ENCODE assay signal across 1 cellular context in the genomic region with DNA sequence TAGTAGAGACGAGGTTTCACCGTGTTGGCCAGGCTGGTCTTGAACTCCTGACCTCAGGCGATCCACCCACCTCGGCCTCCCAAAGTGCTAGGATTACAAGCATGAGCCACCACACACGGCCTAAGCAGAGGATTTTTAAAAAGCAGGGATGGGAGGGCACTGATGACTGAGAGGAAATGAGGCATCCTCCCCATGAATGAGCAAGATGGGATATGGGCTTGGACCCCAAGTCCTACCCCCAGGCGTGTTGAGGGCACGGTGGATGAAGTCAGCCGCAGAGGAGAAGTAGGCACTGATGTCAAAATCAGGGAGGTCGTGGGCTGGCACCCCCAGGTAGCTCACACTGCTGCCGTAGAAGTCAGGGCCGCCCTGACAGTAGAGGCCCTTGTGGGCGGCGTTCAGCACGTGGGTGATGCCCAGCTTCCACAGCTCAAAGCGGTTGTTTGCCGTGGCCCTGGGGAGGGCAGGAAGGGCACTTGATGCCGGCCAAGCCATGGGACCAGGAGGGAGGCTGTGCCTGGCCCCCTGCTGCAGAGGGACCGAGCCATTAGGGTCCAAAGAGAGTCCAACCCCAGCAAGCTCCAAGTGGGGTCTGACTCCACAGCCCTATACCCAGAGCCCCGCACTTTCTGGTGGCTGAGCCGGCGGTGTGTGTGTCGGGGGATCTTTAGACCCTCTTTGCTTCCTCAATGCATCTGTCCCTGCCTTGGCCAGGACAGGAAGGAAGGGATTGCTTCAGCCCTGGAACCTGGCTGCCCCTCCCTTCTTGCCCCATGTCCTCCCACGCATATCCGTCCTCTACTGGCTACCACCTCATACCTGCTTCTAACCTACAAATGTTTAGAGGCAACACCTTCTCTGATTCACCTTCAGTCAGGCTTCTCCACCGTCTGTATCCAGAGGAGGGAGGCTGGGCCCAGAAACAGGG.
A peak's percentile ranks its signal among the peaks of the same experiment; 100 is the strongest.
TF ChIP-seq lines count a peak whose summit lies in the region.

No MANE protein-coding gene starts in this region.

TF ChIP-seq in K562, 482 proteins besides CTCF, POLR2A, EP300 and RAD21 (continued from another document and continues in another):
- TF ChIP-seq NFATC3 (IDR thresholded peaks at IDR 0.05) = no peak
- TF ChIP-seq KDM2B (CRISPR knock-in tag; IDR thresholded peaks at IDR 0.05) = no peak
- no peak for TF ChIP-seq MAFG (tag; conservative IDR thresholded peaks at IDR 0.05)
- 0 out of 2 replicates have a peak, but pooled peaks have one; percentile 80 for TF ChIP-seq ATF6 (CRISPR knock-in tag; IDR thresholded peaks at IDR 0.05)
- no peak for TF ChIP-seq HDAC8 (tag; IDR thresholded peaks at IDR 0.05)
- TF ChIP-seq ZNF197 (CRISPR knock-in tag; IDR thresholded peaks at IDR 0.05; ENCODE audit: low read depth) = no peak
- TF ChIP-seq NRF1 (conservative IDR thresholded peaks at IDR 0.05 in 1 of 2, IDR thresholded peaks at IDR 0.05 in 1 of 2) = peak in 1 of 2 experiments; percentile 19; a peak in 1 of 4 replicates
- no peak for TF ChIP-seq ZNF644 (tag; IDR thresholded peaks at IDR 0.05; ENCODE audit: low read depth)
- no peak for TF ChIP-seq MTA3 (IDR thresholded peaks at IDR 0.05; ENCODE audit: borderline replicate concordance)
- TF ChIP-seq, protein P1, sequence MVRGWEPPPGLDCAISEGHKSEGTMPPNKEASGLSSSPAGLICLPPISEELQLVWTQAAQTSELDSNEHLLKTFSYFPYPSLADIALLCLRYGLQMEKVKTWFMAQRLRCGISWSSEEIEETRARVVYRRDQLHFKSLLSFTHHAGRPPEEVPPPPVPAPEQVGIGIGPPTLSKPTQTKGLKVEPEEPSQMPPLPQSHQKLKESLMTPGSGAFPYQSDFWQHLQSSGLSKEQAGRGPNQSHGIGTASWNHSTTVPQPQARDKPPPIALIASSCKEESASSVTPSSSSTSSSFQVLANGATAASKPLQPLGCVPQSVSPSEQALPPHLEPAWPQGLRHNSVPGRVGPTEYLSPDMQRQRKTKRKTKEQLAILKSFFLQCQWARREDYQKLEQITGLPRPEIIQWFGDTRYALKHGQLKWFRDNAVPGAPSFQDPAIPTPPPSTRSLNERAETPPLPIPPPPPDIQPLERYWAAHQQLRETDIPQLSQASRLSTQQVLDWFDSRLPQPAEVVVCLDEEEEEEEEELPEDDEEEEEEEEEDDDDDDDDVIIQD (CRISPR knock-in tag; IDR thresholded peaks at IDR 0.05) = no peak
- no peak for TF ChIP-seq GABPB2 (CRISPR knock-in tag; conservative IDR thresholded peaks at IDR 0.05)
- peak; percentile 93 for TF ChIP-seq ZEB2 (IDR thresholded peaks at IDR 0.05)
- TF ChIP-seq BRF1 (IDR thresholded peaks at IDR 0.05; ENCODE audit: borderline replicate concordance, extremely low read depth, insufficient read length) = no peak
- no peak for TF ChIP-seq EWSR1 (IDR thresholded peaks at IDR 0.05; ENCODE audit: borderline replicate concordance, low read depth, partially characterized antibody)
- no peak for TF ChIP-seq NCOA1 (IDR thresholded peaks at IDR 0.05; ENCODE audit: low read depth)
- no peak for TF ChIP-seq ZNF280A (IDR thresholded peaks at IDR 0.05; ENCODE audit: low read depth, partially characterized antibody)
- TF ChIP-seq TFAM (CRISPR knock-in tag; conservative IDR thresholded peaks at IDR 0.05) = no peak
- no peak for TF ChIP-seq ATF7 (IDR thresholded peaks at IDR 0.05)
- TF ChIP-seq ZNF407 (IDR thresholded peaks at IDR 0.05; ENCODE audit: low read depth) = no peak
- TF ChIP-seq SRSF3 (IDR thresholded peaks at IDR 0.05; ENCODE audit: insufficient read depth, low read length) = no peak
- no peak for TF ChIP-seq ZFPM2 (CRISPR knock-in tag; IDR thresholded peaks at IDR 0.05)
- TF ChIP-seq SRSF7 (optimal IDR thresholded peaks at IDR 0.05; ENCODE audit: low read depth, low read length) = no peak
- TF ChIP-seq ESRRA (IDR thresholded peaks at IDR 0.05; ENCODE audit: borderline replicate concordance, low read depth) = no peak
- no peak; a peak in 1 of 4 replicates for TF ChIP-seq TBL1XR1 (IDR thresholded peaks at IDR 0.05; ENCODE audit: low read length in 2 of 2)
- TF ChIP-seq HDAC6 (IDR thresholded peaks at IDR 0.05; ENCODE audit: low read depth, low read length) = no peak
- TF ChIP-seq EZH2 (IDR thresholded peaks at IDR 0.05; ENCODE audit: borderline replicate concordance, low read depth, low read length) = no peak
- no peak for TF ChIP-seq BRCA1 (IDR thresholded peaks at IDR 0.05)
- no peak for TF ChIP-seq BRCA1 (CRISPR knock-in tag; IDR thresholded peaks at IDR 0.05)
- peak; percentile 95 for TF ChIP-seq EGR1 (conservative IDR thresholded peaks at IDR 0.05)
- no peak for TF ChIP-seq SRF (CRISPR knock-in tag; IDR thresholded peaks at IDR 0.05)
- TF ChIP-seq RBFOX2 (IDR thresholded peaks at IDR 0.05; ENCODE audit: low read depth, low read length) = peak; percentile 52
- 0 out of 2 replicates have a peak, but pooled peaks have one; percentile 16 for TF ChIP-seq TOE1 (IDR thresholded peaks at IDR 0.05; ENCODE audit: borderline replicate concordance)
- TF ChIP-seq TOE1 (CRISPR knock-in tag; IDR thresholded peaks at IDR 0.05; ENCODE audit: borderline replicate concordance, low read depth) = no peak
- TF ChIP-seq PTBP1 (IDR thresholded peaks at IDR 0.05; ENCODE audit: low read depth, low read length) = no peak
- TF ChIP-seq HNRNPUL1 (IDR thresholded peaks at IDR 0.05; ENCODE audit: low read length) = no peak
- no peak for TF ChIP-seq FOXK2 (conservative IDR thresholded peaks at IDR 0.05 in 1 of 2, IDR thresholded peaks at IDR 0.05 in 1 of 2; ENCODE audit: low read depth in 2 of 2)
- TF ChIP-seq, protein P2, sequence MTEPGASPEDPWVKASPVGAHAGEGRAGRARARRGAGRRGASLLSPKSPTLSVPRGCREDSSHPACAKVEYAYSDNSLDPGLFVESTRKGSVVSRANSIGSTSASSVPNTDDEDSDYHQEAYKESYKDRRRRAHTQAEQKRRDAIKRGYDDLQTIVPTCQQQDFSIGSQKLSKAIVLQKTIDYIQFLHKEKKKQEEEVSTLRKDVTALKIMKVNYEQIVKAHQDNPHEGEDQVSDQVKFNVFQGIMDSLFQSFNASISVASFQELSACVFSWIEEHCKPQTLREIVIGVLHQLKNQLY (CRISPR knock-in tag; conservative IDR thresholded peaks at IDR 0.05) = no peak
- TF ChIP-seq SMARCE1 (IDR thresholded peaks at IDR 0.05) = peak; percentile 21; the same call in 1 of the 2 replicates
- no peak for TF ChIP-seq ARID2 (IDR thresholded peaks at IDR 0.05)
- no peak for TF ChIP-seq ZBTB12 (CRISPR knock-in tag; IDR thresholded peaks at IDR 0.05)
- 0 out of 2 replicates have a peak, but pooled peaks have one; percentile 58 for TF ChIP-seq ZNF589 (CRISPR knock-in tag; IDR thresholded peaks at IDR 0.05; ENCODE audit: low read depth)
- no peak for TF ChIP-seq SMAD2 (IDR thresholded peaks at IDR 0.05; ENCODE audit: low read depth, low read length)
- no peak for TF ChIP-seq E4F1 (CRISPR knock-in tag; IDR thresholded peaks at IDR 0.05; ENCODE audit: borderline replicate concordance)
- TF ChIP-seq ETV6 (IDR thresholded peaks at IDR 0.05; ENCODE audit: borderline replicate concordance in 1 of 2, low read depth in 2 of 2, low read length in 1 of 2) = peak; percentile 45 to 51; a peak in 1 of 4 replicates
- no peak for TF ChIP-seq ETV6 (CRISPR knock-in tag; IDR thresholded peaks at IDR 0.05; ENCODE audit: borderline replicate concordance)
- TF ChIP-seq CHD1 (IDR thresholded peaks at IDR 0.05; ENCODE audit: low read length) = peak; percentile 23
